Comparison of ENCODE assay signal across 17 cellular contexts in the genomic region with DNA sequence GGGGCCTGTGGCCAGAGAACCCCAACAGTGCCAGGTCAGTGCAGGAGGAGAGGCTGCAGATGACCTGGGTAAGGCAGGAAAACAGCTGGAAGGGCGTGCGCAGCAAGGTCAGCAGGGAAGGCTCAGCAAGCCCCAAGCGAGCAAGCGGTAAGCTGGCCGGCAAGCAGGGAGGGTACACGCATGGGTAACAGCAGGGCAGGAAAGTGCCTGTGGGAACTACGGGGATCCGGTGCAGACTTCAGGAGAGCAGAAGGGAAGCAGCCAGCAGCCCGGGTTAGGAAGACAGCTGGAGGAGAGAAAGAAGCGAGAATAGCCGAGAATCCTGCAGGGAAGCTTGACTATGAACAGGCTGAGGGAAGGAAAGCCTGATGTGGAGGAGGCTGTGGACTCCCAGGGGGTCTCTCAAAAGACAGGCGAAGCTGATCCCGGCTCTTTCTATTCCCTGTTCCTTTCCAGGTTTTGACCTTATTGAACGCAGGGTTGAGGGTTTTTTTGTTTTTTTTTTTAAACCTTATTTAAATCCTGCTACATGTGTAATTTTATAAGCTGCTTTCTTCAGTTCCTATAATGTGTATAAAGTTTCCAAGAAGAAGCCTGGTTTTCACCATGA. TPM values are rescaled to one million over a fixed set of nuclear protein-coding genes. Genes with fewer than 3 reads are reported as not detected.
A peak's percentile ranks its signal among the peaks of the same experiment; 100 is the strongest.
DNase-seq lines count a peak whose midpoint lies in the region; ATAC-seq lines count a peak whose summit lies in the region.
"Had no signal": no experiment of that assay in that cellular context is flagged by ENCODE, and none has a peak within 500 bp of the region (broad histone marks: within the 10 kb centered on the region; RNA-seq: fewer than 3 reads in every experiment).

No MANE protein-coding gene starts in this region.

- H3K9ac ChIP-seq in HUES64 (ENCODE audit: low read depth, low read length), result no peak overlapping the region
- H3K9ac ChIP-seq in neuronal stem cell (ENCODE audit: low read depth, low read length, poor library complexity), result no peak overlapping the region

- H2BK15ac ChIP-seq in neuronal stem cell (ENCODE audit: low read length), result no peak overlapping the region

- H2AFZ ChIP-seq in neuronal stem cell (ENCODE audit: low read length), result no peak overlapping the region

- H3K27ac ChIP-seq in HUES64 (ENCODE audit: low read depth, low read length), result no peak overlapping the region
- H3K27ac ChIP-seq in neuronal stem cell (replicated peaks; ENCODE audit: low read length), result no peak overlapping the region
- H3K27ac ChIP-seq: testis had no signal

- H3K4ac ChIP-seq in neuronal stem cell (ENCODE audit: low read length), result no peak overlapping the region

- no peak for ATAC-seq in GM18520 (IDR thresholded peaks at IDR 0.05; ENCODE audit: unreplicated experiment)
- ATAC-seq: CD8-positive, alpha-beta T cell; sciatic nerve; stimulated activated memory B cell treated with anti-CD40 and anti-IgM and Interleukin-4, amounts not matched to agents 10 μg/mL and 1 μg/mL and 100 μg/mL, for 72 hours; T-cell had no signal

- H3K4me2 ChIP-seq in neuronal stem cell (ENCODE audit: insufficient read depth, low read length, poor library complexity, severe bottlenecking), result no peak overlapping the region

- H3K4me3 ChIP-seq in HUES64 (ENCODE audit: low read length) (peak overlapping the region; percentile 26), neuronal stem cell (ENCODE audit: low read length in 2 of 2) (no peak overlapping the region)
- H3K4me3 ChIP-seq: testis had no signal

- peak overlapping the region; percentile 3 for H3K23ac ChIP-seq in neuronal stem cell (ENCODE audit: low read depth, low read length, poor library complexity)

- H3K9me3 ChIP-seq in HUES64 (ENCODE audit: insufficient read depth, low read depth, low read length) (peaks cover 10% of the 10 kb centered on the region), neuronal stem cell (replicated peaks in 1 of 2; ENCODE audit: control insufficient read depth in 2 of 2, insufficient read depth in 1 of 2, low read depth in 1 of 2, low read length in 2 of 2) (peaks cover 0 to 9% of the 10 kb centered on the region in 2 donors)
- H3K9me3 ChIP-seq: testis had no signal

- H2BK120ac ChIP-seq in neuronal stem cell (ENCODE audit: low read depth, low read length), result no peak overlapping the region

- no peak overlapping the region for H2BK5ac ChIP-seq in neuronal stem cell (ENCODE audit: low read length)

- no peak overlapping the region for H2AK5ac ChIP-seq in neuronal stem cell (ENCODE audit: low read depth, low read length)

- no peak overlapping the region for H2BK12ac ChIP-seq in neuronal stem cell (ENCODE audit: low read length)

- no peak overlapping the region for H3K14ac ChIP-seq in neuronal stem cell (ENCODE audit: low read length)

- peak overlapping the region; percentile 31 for H3K18ac ChIP-seq in neuronal stem cell (ENCODE audit: low read length)

- DNase-seq in DMS 273 treated with DMSO at 0.1 percent for 48 hours (lab: John Stamatoyannopoulos, UW) (peak; percentile 56), glomerular visceral epithelial cell (ENCODE audit: extremely low spot score) (peak; percentile 46), neuronal stem cell (ENCODE audit: low spot score) (no peak), NCI-H2081 (lab: John Stamatoyannopoulos, UW) (no peak), NCI-H446 treated with DMSO at 0.1 percent for 48 hours (lab: John Stamatoyannopoulos, UW) (no peak)
- DNase-seq: activated naive CD4-positive, alpha-beta T cell treated with Interleukin-2 at 50 U/mL for 16 hours; CD8-positive, alpha-beta T cell; head of caudate nucleus; NCI-H1105; NCI-H345; Right ventricle myocardium superior; T-cell; testis had no signal

- peaks cover 4% of the 10 kb centered on the region for H3K27me3 ChIP-seq in HUES64 (ENCODE audit: insufficient read depth, low read length)
- peaks cover 0 to 15% (median 8%) of the 10 kb centered on the region in 3 experiments for H3K27me3 ChIP-seq in neuronal stem cell (ENCODE audit: control insufficient read depth in 3 of 3, insufficient read depth in 3 of 3, low read depth in 1 of 3, low read length in 3 of 3)
- H3K27me3 ChIP-seq: testis had no signal

- no peaks in the 10 kb centered on the region for H3K79me1 ChIP-seq in neuronal stem cell (ENCODE audit: low read depth, low read length)

- WGBS in HUES64, result 36% methylated on average over 13 of the region's 14 CpGs
- WGBS in neuronal stem cell (ENCODE audit: extremely low coverage in 2 of 2, insufficient read length in 2 of 2, insufficient replicate concordance in 1 of 2), 2 donors, result no CpG with 5 or more reads among the region's 14 CpGs

- H3K36me3 ChIP-seq in HUES64 (ENCODE audit: insufficient read depth, low read length) (no peaks in the 10 kb centered on the region), neuronal stem cell (replicated peaks in 1 of 2; ENCODE audit: control insufficient read depth in 2 of 2, insufficient read depth in 2 of 2, low read length in 2 of 2) (no peaks in the 10 kb centered on the region)

- H3K4me1 ChIP-seq in HUES64 (ENCODE audit: insufficient read depth, low read length), result peaks cover 7% of the 10 kb centered on the region
- H3K4me1 ChIP-seq in neuronal stem cell (ENCODE audit: control insufficient read depth in 2 of 2, insufficient read depth in 1 of 2, low read depth in 1 of 2, low read length in 2 of 2), result peaks cover 0 to 1% of the 10 kb centered on the region in 2 donors

- no peak overlapping the region for H4K8ac ChIP-seq in neuronal stem cell (ENCODE audit: low read depth, low read length)

- H4K91ac ChIP-seq in neuronal stem cell (ENCODE audit: low read depth, low read length, poor library complexity), result no peak overlapping the region

RNA-seq across cellular contexts. Expression of gene UMODL1, which starts 20.9 kb away (rescaled TPM):
- not detected for polyA plus RNA-seq in HUES64 (2013, experiment 1 of 2)
- 0.19 TPM for polyA plus RNA-seq in HUES64 (2013, experiment 2 of 2)
- polyA plus RNA-seq in neuronal stem cell (2013, experiment 1 of 2), result not detected
- polyA plus RNA-seq in neuronal stem cell (2013, experiment 2 of 2), result not detected

Comparison
In these comparisons a context has a peak if more than half of its experiments do, and no peak if none do; other contexts are left out.
1. DNase-seq: peak in DMS 273 treated with DMSO at 0.1 percent for 48 hours (single experiment) and glomerular visceral epithelial cell (single experiment); none in neuronal stem cell (single experiment), NCI-H2081 (0 of 2) and NCI-H446 treated with DMSO at 0.1 percent for 48 hours (single experiment).